In the genomic region with DNA sequence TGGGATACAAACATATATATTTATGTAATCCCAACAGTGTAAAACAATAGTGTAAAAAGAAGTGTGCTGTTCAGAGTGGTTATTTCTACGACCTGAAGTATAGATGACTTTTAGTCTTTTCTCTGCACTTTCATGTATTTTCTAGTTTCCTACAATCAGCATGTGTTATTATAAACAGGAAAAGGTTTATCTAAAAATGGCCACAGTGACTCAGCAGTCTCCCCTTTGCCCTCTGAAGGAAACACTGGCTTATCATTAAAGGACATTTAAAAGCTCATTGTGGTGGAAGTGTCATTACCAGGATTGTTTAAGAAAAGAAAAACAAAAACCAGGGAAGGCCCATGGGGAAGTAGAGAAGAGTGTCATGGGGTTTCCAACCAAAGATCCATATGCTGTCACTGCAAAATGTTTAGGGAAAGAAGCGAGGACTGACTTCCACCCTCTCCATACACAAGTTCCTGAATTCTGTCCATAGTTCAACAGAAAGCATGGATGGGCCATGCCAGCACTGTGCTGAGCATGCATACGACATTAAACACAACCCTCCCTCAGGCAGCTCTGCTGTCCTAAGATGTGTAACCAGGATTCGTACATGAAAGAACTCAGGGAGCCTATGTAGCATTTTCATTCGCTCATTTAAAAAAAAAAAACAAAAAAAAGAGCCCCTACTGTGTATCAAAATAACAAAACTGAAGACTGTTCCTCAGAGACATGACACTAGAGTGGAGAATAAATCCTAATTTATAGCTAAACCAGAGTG, we compare ENCODE assay signal across 8 cellular contexts. TPM values are rescaled to one million over a fixed set of nuclear protein-coding genes. Genes with fewer than 3 reads are reported as not detected.
DNase-seq lines count a peak whose midpoint lies in the region; ATAC-seq and TF ChIP-seq lines count a peak whose summit lies in the region.

No MANE protein-coding gene starts in this region.

- no peak for DNase-seq in CD8-positive, alpha-beta memory T cell
- DNase-seq in GM23338 (ENCODE audit: low spot score) (no peak), SK-N-MC (ENCODE audit: low read depth, low spot score) (no peak), fibroblast of villous mesenchyme (ENCODE audit: low read depth) (peak; percentile 81), MG63 (no peak)
- no peak for DNase-seq in stimulated activated CD4-positive, alpha-beta T cell treated with anti-CD3 and anti-CD28 coated beads, Interleukin-2, amount 100 ng/mL, for 24 hours

- peak overlapping the region; percentile 74 for H3K27ac ChIP-seq in CD8-positive, alpha-beta memory T cell (ENCODE audit: low read depth, low read length)
- H3K27ac ChIP-seq in GM23338 (ENCODE audit: low read depth) (no peak overlapping the region), SK-N-MC (peak overlapping the region; percentile 78), skeletal muscle tissue (ENCODE audit: low read depth, low read length) (peak overlapping the region; percentile 89)

- H3K79me2 ChIP-seq in GM23338 (replicated peaks; ENCODE audit: insufficient read depth) = no peaks in the 10 kb centered on the region

- H3K9ac ChIP-seq in SK-N-MC (ENCODE audit: insufficient read length) (no peak overlapping the region), skeletal muscle tissue (ENCODE audit: low read depth in 1 of 3, low read length in 3 of 3) (peak overlapping the region; percentile 23 to 58 (median 25))

- H3K4me3 Mint-ChIP-seq in CD8-positive, alpha-beta memory T cell = peak overlapping the region in 5 of 7 donors; percentile 13 to 59 (median 42)
- H3K4me3 Mint-ChIP-seq in GM23338 = no peak overlapping the region; the same call in 2 of the 3 replicates

- peaks cover under 1% of the 10 kb centered on the region; the same call in 1 of the 2 replicates for H4K20me1 ChIP-seq in GM23338 (replicated peaks; ENCODE audit: insufficient read depth)

- peaks cover 14 to 20% (median 19%) of the 10 kb centered on the region in 5 donors for H3K9me3 Mint-ChIP-seq in CD8-positive, alpha-beta memory T cell
- H3K9me3 Mint-ChIP-seq in GM23338 = peaks cover 78% of the 10 kb centered on the region

- peaks cover 42% of the 10 kb centered on the region for H3K4me1 ChIP-seq in CD8-positive, alpha-beta memory T cell (ENCODE audit: insufficient read depth, low read length)
- peaks cover 23% of the 10 kb centered on the region for H3K4me1 ChIP-seq in GM23338 (ENCODE audit: insufficient read depth)
- peaks cover 69 to 74% (median 73%) of the 10 kb centered on the region in 3 donors for H3K4me1 ChIP-seq in skeletal muscle tissue (ENCODE audit: control insufficient read depth in 3 of 3, insufficient read depth in 3 of 3, low read length in 3 of 3)

- H3K36me3 Mint-ChIP-seq in CD8-positive, alpha-beta memory T cell = peaks cover 24 to 71% (median 29%) of the 10 kb centered on the region in 3 donors
- peaks cover 93% of the 10 kb centered on the region for H3K36me3 Mint-ChIP-seq in GM23338 (ENCODE audit: low read depth)

- no peaks in the 10 kb centered on the region for H3K27me3 ChIP-seq in CD8-positive, alpha-beta memory T cell (ENCODE audit: insufficient read depth, low read length, poor library complexity, severe bottlenecking)
- no peaks in the 10 kb centered on the region for H3K27me3 ChIP-seq in GM23338 (ENCODE audit: insufficient read depth)
- H3K27me3 ChIP-seq in skeletal muscle tissue (ENCODE audit: control insufficient read depth in 3 of 3, insufficient read depth in 3 of 3, low read length in 3 of 3) = no peaks in the 10 kb centered on the region
- H3K27me3 ChIP-seq in MG63 = no peaks in the 10 kb centered on the region

- H3K27ac Mint-ChIP-seq in CD8-positive, alpha-beta memory T cell = peak overlapping the region; percentile 13 to 92 (median 76)
- H3K27ac Mint-ChIP-seq in GM23338 = peak overlapping the region; percentile 91

- POLR2A ChIA-PET in CD8-positive, alpha-beta memory T cell (lab: Charles Lee) = interaction anchor here (1.0 to 1.9 kb wide), 3 partner anchors 9 to 12 kb away, joined by 3 to 7 read pairs (median 4); a partner anchor contains a TSS

- ATAC-seq in GM23338 (no peak), GM21737 (IDR thresholded peaks at IDR 0.05; ENCODE audit: unreplicated experiment) (no peak)

- no peak overlapping the region for H2AFZ ChIP-seq in GM23338

- H3K4me3 ChIP-seq in CD8-positive, alpha-beta memory T cell (ENCODE audit: low read length) = no peak overlapping the region
- H3K4me3 ChIP-seq in GM23338 (no peak overlapping the region), SK-N-MC (no peak overlapping the region), fibroblast of villous mesenchyme (ENCODE audit: low read depth, low read length) (no peak overlapping the region), skeletal muscle tissue (ENCODE audit: low read length in 3 of 3) (peak overlapping the region; percentile 15 to 41 (median 24)), MG63 (no peak overlapping the region)

- peaks cover 16% of the 10 kb centered on the region for H3K9me3 ChIP-seq in CD8-positive, alpha-beta memory T cell (ENCODE audit: low read length)
- no peaks in the 10 kb centered on the region for H3K9me3 ChIP-seq in SK-N-MC (ENCODE audit: low read depth, low read length)
- H3K9me3 ChIP-seq in skeletal muscle tissue (ENCODE audit: control insufficient read depth in 3 of 3, low read length in 3 of 3) = peaks cover 0 to 4% (median 2%) of the 10 kb centered on the region in 3 donors
- H3K9me3 ChIP-seq in MG63 = peaks cover 3% of the 10 kb centered on the region; the same call in 1 of the 2 replicates

- peaks cover 4% of the 10 kb centered on the region for H3K9me2 ChIP-seq in GM23338 (ENCODE audit: insufficient read depth)

- no peaks in the 10 kb centered on the region for H3F3A ChIP-seq in GM23338 (replicated peaks; ENCODE audit: low read depth)

- H3K4me1 Mint-ChIP-seq in CD8-positive, alpha-beta memory T cell = peaks cover 57 to 88% (median 79%) of the 10 kb centered on the region in 3 donors
- peaks cover 20% of the 10 kb centered on the region for H3K4me1 Mint-ChIP-seq in GM23338

- H3K36me3 ChIP-seq in CD8-positive, alpha-beta memory T cell (ENCODE audit: insufficient read depth, low read length) = peaks cover 22% of the 10 kb centered on the region
- H3K36me3 ChIP-seq in GM23338 (ENCODE audit: insufficient read depth) (peaks cover 16% of the 10 kb centered on the region; the same call in 1 of the 2 replicates), SK-N-MC (ENCODE audit: insufficient read depth, low read length) (peaks cover 2% of the 10 kb centered on the region; the same call in 1 of the 2 replicates), skeletal muscle tissue (ENCODE audit: control insufficient read depth in 3 of 3, insufficient read depth in 3 of 3, low read length in 3 of 3) (peaks cover 0 to 3% (median 2%) of the 10 kb centered on the region in 3 donors), MG63 (no peaks in the 10 kb centered on the region; the same call in 1 of the 2 replicates)

- H3K27me3 Mint-ChIP-seq in CD8-positive, alpha-beta memory T cell = no peaks in the 10 kb centered on the region
- H3K27me3 Mint-ChIP-seq in GM23338 (ENCODE audit: insufficient read depth, low read depth, poor library complexity) = peaks cover 5% of the 10 kb centered on the region

- 0 out of 2 replicates have a peak overlapping the region, but pooled peaks have one; percentile 25 for H3K4me2 ChIP-seq in GM23338

- TF ChIP-seq CTCF in GM23338 (conservative IDR thresholded peaks at IDR 0.05; ENCODE audit: low read depth in 2 of 2) (no peak), fibroblast of villous mesenchyme (IDR thresholded peaks at IDR 0.05; ENCODE audit: insufficient read depth, low read depth, low read length) (no peak)

- CTCF ChIA-PET in CD8-positive, alpha-beta memory T cell (lab: Charles Lee) = interaction anchor here (2.3 to 3.3 kb wide), 2 partner anchors 10 to 174 kb away, joined by 8 to 28 read pairs; a partner anchor contains a TSS

TF ChIP-seq in GM23338, 12 proteins besides CTCF, POLR2A, EP300 and RAD21 (continues in another document):
- TF ChIP-seq CREB1 (CRISPR knock-in tag; IDR thresholded peaks at IDR 0.05; ENCODE audit: low read depth) (no peak), STAT1 (IDR thresholded peaks at IDR 0.05; ENCODE audit: unreplicated experiment) (no peak), EZH2 (IDR thresholded peaks at IDR 0.05; ENCODE audit: low read depth, unreplicated experiment) (no peak)

RNA-seq across cellular contexts. Expression of a gene that starts 10.2 kb away (rescaled TPM):
- 10 to 100 TPM; 77.2 to 79.9 TPM for total RNA-seq in CD8-positive, alpha-beta memory T cell
- polyA plus RNA-seq in CD8-positive, alpha-beta memory T cell = 45.4 TPM
- 57.2 and 70.6 TPM in 2 replicates for total RNA-seq in GM23338 (2014; rRNA removed; shearing (Covaris generic))
- polyA plus RNA-seq in GM23338 (2016; fragmentation: Nextera tagmentation; extraction: Ambion mirVana) = 21.6 and 22.7 TPM in 2 replicates
- total RNA-seq in fibroblast of villous mesenchyme (32.5 and 34.1 TPM in 2 replicates), skeletal muscle tissue (20.4 TPM)
- total RNA-seq in MG63 (2014; rRNA removed; shearing (Covaris generic); ENCODE audit: low replicate concordance) = 30.5 and 38.3 TPM in 2 replicates

RNA-seq across cellular contexts. Expression of a gene that starts 12.4 kb away (rescaled TPM):
- total RNA-seq in CD8-positive, alpha-beta memory T cell = 1 to 10 TPM; 6.6 to 7.0 TPM
- polyA plus RNA-seq in CD8-positive, alpha-beta memory T cell = 34.4 TPM
- not detected in 2 replicates for total RNA-seq in GM23338 (2014; rRNA removed; shearing (Covaris generic))
- polyA plus RNA-seq in GM23338 (2016; fragmentation: Nextera tagmentation; extraction: Ambion mirVana) = 1.3 and 2.7 TPM in 2 replicates
- total RNA-seq in fibroblast of villous mesenchyme (3.5 and 5.2 TPM in 2 replicates), skeletal muscle tissue (1.6 TPM)
- total RNA-seq in MG63 (2014; rRNA removed; shearing (Covaris generic); ENCODE audit: low replicate concordance) = 0.40 TPM in 1 of 2 replicates, not detected in the other

RNA-seq across cellular contexts. Expression of a gene that starts 51.0 kb away (rescaled TPM):
- 10 to 100 TPM; 25.1 to 27.7 TPM for total RNA-seq in CD8-positive, alpha-beta memory T cell
- 5.7 TPM for polyA plus RNA-seq in CD8-positive, alpha-beta memory T cell
- total RNA-seq in GM23338 (2014; rRNA removed; shearing (Covaris generic)) = 9.7 and 32.6 TPM in 2 replicates
- polyA plus RNA-seq in GM23338 (2016; fragmentation: Nextera tagmentation; extraction: Ambion mirVana) = 5.4 and 5.8 TPM in 2 replicates
- 4.3 and 5.8 TPM in 2 replicates for total RNA-seq in fibroblast of villous mesenchyme
- 6.8 TPM for total RNA-seq in skeletal muscle tissue
- 1.5 and 3.0 TPM in 2 replicates for total RNA-seq in MG63 (2014; rRNA removed; shearing (Covaris generic); ENCODE audit: low replicate concordance)

Comparison
In these comparisons a context has a peak if more than half of its experiments do, and no peak if none do; other contexts are left out.
1. H3K4me3 ChIP-seq: peak in skeletal muscle tissue (3 of 3); none in CD8-positive, alpha-beta memory T cell (single experiment), GM23338 (single experiment), SK-N-MC (single experiment), fibroblast of villous mesenchyme (single experiment) and MG63 (single experiment).